ENCODE assay signal across 17 cellular contexts in genomic region chr16:84194018-84194417, GRCh38. TPM values are rescaled to one million over a fixed set of nuclear protein-coding genes. Genes with fewer than 3 reads are reported as not detected.
DNase-seq lines count a peak whose midpoint lies in the region; ATAC-seq and TF ChIP-seq lines count a peak whose summit lies in the region.
"Had no signal": no experiment of that assay in that cellular context is flagged by ENCODE, and none has a peak within 500 bp of the region (broad histone marks: within the 10 kb centered on the region; RNA-seq: fewer than 3 reads in every experiment).

No MANE protein-coding gene starts in this region.

- H3K4me3 Mint-ChIP-seq in T-helper 2 cell treated with Interferon-gamma antibody and Interleukin-4, amounts not matched to agents 5 μg/mL and 100 μg/mL, for 36 hours = peak overlapping the region; percentile 46
- H3K4me3 Mint-ChIP-seq in CD4-positive, alpha-beta memory T cell = peak overlapping the region in 6 of 8 donors; percentile 55 to 72 (median 69)
- H3K4me3 Mint-ChIP-seq in activated T-cell treated with anti-CD3 and anti-CD28 coated beads, Interleukin-2, amount 50 U/mL, for 72 hours = peak overlapping the region; percentile 51 to 75
- peak overlapping the region; percentile 47 to 85 (median 78) for H3K4me3 Mint-ChIP-seq in naive B cell

- peak; percentile 24 to 34 for ATAC-seq in activated T-cell treated with anti-CD3 and anti-CD28 coated beads, Interleukin-2, amount 50 U/mL, for 72 hours (replicated peaks in 1 of 2)
- peak in 1 of 2 donors; percentile 15 for ATAC-seq in naive B cell (ENCODE audit: low read depth in 2 of 2)
- no peak for ATAC-seq in HG02623 (IDR thresholded peaks at IDR 0.05; ENCODE audit: unreplicated experiment)
- ATAC-seq: lower lobe of right lung, SK-N-SH treated with all-trans-retinoic acid at 6 μM for 48 hours had no signal

- CTCF ChIA-PET in CD4-positive, alpha-beta memory T cell (lab: Charles Lee; ENCODE audit: partially characterized antibody) = interaction anchor here (1.2 kb wide), 1 partner anchor 128 kb away, joined by 3 read pairs; no protein-coding TSS in a partner anchor

- DNase-seq in T-helper 2 cell treated with Interferon-gamma antibody and Interleukin-4, amounts not matched to agents 5 μg/mL and 100 μg/mL, for 36 hours (ENCODE audit: low spot score) = no peak
- DNase-seq in T-helper 2 cell = no peak
- DNase-seq in CD4-positive, alpha-beta memory T cell = no peak
- DNase-seq in activated T-cell treated with anti-CD3 and anti-CD28 coated beads, Interleukin-2, amount 50 U/mL, for 72 hours = peak in 1 of 2 donors; percentile 25
- no peak for DNase-seq in naive B cell
- DNase-seq in stimulated activated CD4-positive, alpha-beta T cell treated with anti-CD3 and anti-CD28 coated beads, Interleukin-15, amount 100 ng/mL, for 24 hours = no peak
- DNase-seq in uterus = no peak
- DNase-seq: EL, esophagus squamous epithelium, lower lobe of right lung, NCI-H1436 treated with DMSO at 0.1 percent for 48 hours had no signal

- intact Hi-C loops in CD4-positive, alpha-beta memory T cell (cut with micrococcal nuclease) = no loop called here
- intact Hi-C loops in uterus (cut with DNase I; ENCODE audit: low total_unique reads) = no loop called here

- H3K4me1 Mint-ChIP-seq in T-helper 2 cell treated with Interferon-gamma antibody and Interleukin-4, amounts not matched to agents 5 μg/mL and 100 μg/mL, for 36 hours (ENCODE audit: low read depth) = peaks cover 16% of the 10 kb centered on the region
- peaks cover 3 to 18% (median 16%) of the 10 kb centered on the region in 4 donors for H3K4me1 Mint-ChIP-seq in CD4-positive, alpha-beta memory T cell
- H3K4me1 Mint-ChIP-seq in activated T-cell treated with anti-CD3 and anti-CD28 coated beads, Interleukin-2, amount 50 U/mL, for 72 hours (ENCODE audit: low read depth) = peaks cover 21% of the 10 kb centered on the region
- peaks cover 4 to 15% (median 12%) of the 10 kb centered on the region in 3 donors for H3K4me1 Mint-ChIP-seq in naive B cell

- H3K27me3 ChIP-seq in CD4-positive, alpha-beta memory T cell (ENCODE audit: insufficient read depth, low read length) = no peaks in the 10 kb centered on the region
- H3K27me3 ChIP-seq in uterus = no peaks in the 10 kb centered on the region
- H3K27me3 ChIP-seq: cardiac muscle cell, esophagus squamous epithelium had no signal

- TF ChIP-seq POLR2A in uterus (IDR thresholded peaks at IDR 0.05) = no peak

- no peaks in the 10 kb centered on the region for H3K36me3 Mint-ChIP-seq in T-helper 2 cell treated with Interferon-gamma antibody and Interleukin-4, amounts not matched to agents 5 μg/mL and 100 μg/mL, for 36 hours (ENCODE audit: low read depth)
- no peaks in the 10 kb centered on the region for H3K36me3 Mint-ChIP-seq in CD4-positive, alpha-beta memory T cell
- no peaks in the 10 kb centered on the region for H3K36me3 Mint-ChIP-seq in activated T-cell treated with anti-CD3 and anti-CD28 coated beads, Interleukin-2, amount 50 U/mL, for 72 hours (ENCODE audit: insufficient read depth in 2 of 2)
- H3K36me3 Mint-ChIP-seq in naive B cell = no peaks in the 10 kb centered on the region

- no peaks in the 10 kb centered on the region for H3K9me3 Mint-ChIP-seq in T-helper 2 cell treated with Interferon-gamma antibody and Interleukin-4, amounts not matched to agents 5 μg/mL and 100 μg/mL, for 36 hours
- no peaks in the 10 kb centered on the region for H3K9me3 Mint-ChIP-seq in CD4-positive, alpha-beta memory T cell
- H3K9me3 Mint-ChIP-seq in activated T-cell treated with anti-CD3 and anti-CD28 coated beads, Interleukin-2, amount 50 U/mL, for 72 hours = no peaks in the 10 kb centered on the region
- no peaks in the 10 kb centered on the region for H3K9me3 Mint-ChIP-seq in naive B cell

- no peak overlapping the region for H3K27ac ChIP-seq in CD4-positive, alpha-beta memory T cell (ENCODE audit: low read depth, low read length)
- no peak overlapping the region for H3K27ac ChIP-seq in uterus
- H3K27ac ChIP-seq: cardiac muscle cell, esophagus squamous epithelium, lower lobe of right lung had no signal

- H3K36me3 ChIP-seq in CD4-positive, alpha-beta memory T cell (ENCODE audit: insufficient read depth, low read length) = no peaks in the 10 kb centered on the region
- H3K36me3 ChIP-seq in uterus = no peaks in the 10 kb centered on the region
- H3K36me3 ChIP-seq: cardiac muscle cell, lower lobe of right lung had no signal

- no peaks in the 10 kb centered on the region for H3K27me3 Mint-ChIP-seq in T-helper 2 cell treated with Interferon-gamma antibody and Interleukin-4, amounts not matched to agents 5 μg/mL and 100 μg/mL, for 36 hours (ENCODE audit: low read depth)
- H3K27me3 Mint-ChIP-seq in CD4-positive, alpha-beta memory T cell = no peaks in the 10 kb centered on the region
- H3K27me3 Mint-ChIP-seq in activated T-cell treated with anti-CD3 and anti-CD28 coated beads, Interleukin-2, amount 50 U/mL, for 72 hours (ENCODE audit: low read depth) = no peaks in the 10 kb centered on the region
- peaks cover 0 to 17% (median 17%) of the 10 kb centered on the region in 3 donors for H3K27me3 Mint-ChIP-seq in naive B cell

- H3K4me3 ChIP-seq in CD4-positive, alpha-beta memory T cell (ENCODE audit: low read length in 2 of 2) = no peak overlapping the region
- H3K4me3 ChIP-seq in uterus = no peak overlapping the region
- H3K4me3 ChIP-seq: cardiac muscle cell, esophagus squamous epithelium, lower lobe of right lung had no signal

- POLR2A ChIA-PET in CD4-positive, alpha-beta memory T cell (lab: Charles Lee; ENCODE audit: partially characterized antibody) = interaction anchor here (0.6 kb wide), 1 partner anchor 77 kb away, joined by 3 read pairs; the partner anchor contains the start of gene MBTPS1

- H3K27ac Mint-ChIP-seq in T-helper 2 cell treated with Interferon-gamma antibody and Interleukin-4, amounts not matched to agents 5 μg/mL and 100 μg/mL, for 36 hours = peak overlapping the region; percentile 64
- peak overlapping the region in 4 of 7 donors; percentile 26 to 70 (median 43) for H3K27ac Mint-ChIP-seq in CD4-positive, alpha-beta memory T cell
- H3K27ac Mint-ChIP-seq in activated T-cell treated with anti-CD3 and anti-CD28 coated beads, Interleukin-2, amount 50 U/mL, for 72 hours = peak overlapping the region; percentile 54
- peak overlapping the region in 5 of 6 donors; percentile 36 to 82 (median 67) for H3K27ac Mint-ChIP-seq in naive B cell

- no peaks in the 10 kb centered on the region for H3K9me3 ChIP-seq in CD4-positive, alpha-beta memory T cell (ENCODE audit: control insufficient read depth in 1 of 2, low read length in 2 of 2)
- no peaks in the 10 kb centered on the region for H3K9me3 ChIP-seq in uterus
- H3K9me3 ChIP-seq: esophagus squamous epithelium, lower lobe of right lung had no signal

- H3K4me1 ChIP-seq in CD4-positive, alpha-beta memory T cell (ENCODE audit: insufficient read depth, low read length) = peaks cover 10% of the 10 kb centered on the region
- H3K4me1 ChIP-seq in uterus = no peaks in the 10 kb centered on the region
- H3K4me1 ChIP-seq: lower lobe of right lung had no signal

- TF ChIP-seq CTCF in uterus (IDR thresholded peaks at IDR 0.05) = no peak

RNA-seq across cellular contexts. Expression of gene ADAD2, which starts 3.1 kb away (rescaled TPM):
- not detected for total RNA-seq in CD4-positive, alpha-beta memory T cell
- polyA plus RNA-seq in CD4-positive, alpha-beta memory T cell = not detected
- total RNA-seq in activated T-cell treated with anti-CD3 and anti-CD28 coated beads, Interleukin-2, amount 50 U/mL, for 72 hours = under 1 TPM in 1 of 2 donors, not detected in 1; 0.43 TPM
- polyA plus RNA-seq in naive B cell (ENCODE audit: low read depth in 6 of 6) = under 1 TPM in 1 of 6 donors, not detected in 5; 0.17 TPM
- total RNA-seq in uterus = 1 to 10 TPM in 1 of 4 donors, under 1 TPM in 2, not detected in 1; 0.21 to 1.0 (median 0.88) TPM
- total RNA-seq: A172, cardiac muscle cell, lower lobe of right lung had no signal
- polyA plus RNA-seq: cardiac muscle cell, neural cell had no signal

RNA-seq across cellular contexts. Expression of gene TAF1C, which starts 7.2 kb away (rescaled TPM):
- total RNA-seq in CD4-positive, alpha-beta memory T cell = 100 to 1,000 TPM in 1 of 2 experiments, 10 to 100 TPM in 1; 91.5 to 102 TPM
- polyA plus RNA-seq in CD4-positive, alpha-beta memory T cell = 10 to 100 TPM in 1 of 2 donors, 1 to 10 TPM in 1; 4.1 to 10.9 TPM
- 10 to 100 TPM; 41.8 to 51.3 TPM for total RNA-seq in activated T-cell treated with anti-CD3 and anti-CD28 coated beads, Interleukin-2, amount 50 U/mL, for 72 hours
- polyA plus RNA-seq in naive B cell (ENCODE audit: low read depth in 6 of 6) = 10 to 100 TPM in 1 of 6 donors, 1 to 10 TPM in 5; 4.8 to 11.6 (median 7.3) TPM
- 100 to 1,000 TPM in 2 of 4 donors, 10 to 100 TPM in 2; 36.7 to 210 (median 76.3) TPM for total RNA-seq in uterus

RNA-seq across cellular contexts. Expression of gene KCNG4, which starts 45.8 kb away (rescaled TPM):
- total RNA-seq in CD4-positive, alpha-beta memory T cell = not detected
- polyA plus RNA-seq in CD4-positive, alpha-beta memory T cell = not detected
- total RNA-seq in activated T-cell treated with anti-CD3 and anti-CD28 coated beads, Interleukin-2, amount 50 U/mL, for 72 hours = not detected
- not detected for polyA plus RNA-seq in naive B cell (ENCODE audit: low read depth in 6 of 6)
- not detected for total RNA-seq in uterus
- total RNA-seq: cardiac muscle cell, esophagus squamous epithelium, lower lobe of right lung, urinary bladder had no signal
- polyA plus RNA-seq: cardiac muscle cell, neural cell, urinary bladder had no signal

RNA-seq across cellular contexts. Expression of gene DNAAF1, which starts 48.9 kb away (rescaled TPM):
- under 1 TPM in 1 of 2 experiments, not detected in 1; 0.19 TPM for total RNA-seq in CD4-positive, alpha-beta memory T cell
- 1 to 10 TPM in 1 of 2 donors, not detected in 1; 1.2 TPM for polyA plus RNA-seq in CD4-positive, alpha-beta memory T cell
- under 1 TPM in 1 of 2 donors, not detected in 1; 0.19 TPM for total RNA-seq in activated T-cell treated with anti-CD3 and anti-CD28 coated beads, Interleukin-2, amount 50 U/mL, for 72 hours
- under 1 TPM in 1 of 6 donors, not detected in 5; 0.43 TPM for polyA plus RNA-seq in naive B cell (ENCODE audit: low read depth in 6 of 6)
- 1 to 10 TPM in 3 of 4 donors, under 1 TPM in 1; 0.77 to 8.2 (median 2.7) TPM for total RNA-seq in uterus
- total RNA-seq: urinary bladder had no signal

RNA-seq across cellular contexts. Expression of gene HSDL1, which starts 49.0 kb away (rescaled TPM):
- total RNA-seq in CD4-positive, alpha-beta memory T cell = 10 to 100 TPM; 20.1 to 23.0 TPM
- polyA plus RNA-seq in CD4-positive, alpha-beta memory T cell = 10 to 100 TPM in 1 of 2 donors, 1 to 10 TPM in 1; 9.9 to 11.4 TPM
- 10 to 100 TPM; 13.0 to 14.6 TPM for total RNA-seq in activated T-cell treated with anti-CD3 and anti-CD28 coated beads, Interleukin-2, amount 50 U/mL, for 72 hours
- polyA plus RNA-seq in naive B cell (ENCODE audit: low read depth in 6 of 6) = 10 to 100 TPM in 5 of 6 donors, 1 to 10 TPM in 1; 3.5 to 15.5 (median 13.7) TPM
- total RNA-seq in uterus = 10 to 100 TPM; 10.5 to 46.4 (median 22.3) TPM
